8 cellular contexts compared by ENCODE assay signal in genomic region chr1:144551543-144552424, GRCh38. TPM values are rescaled to one million over a fixed set of nuclear protein-coding genes. Genes with fewer than 3 reads are reported as not detected.
A peak's percentile ranks its signal among the peaks of the same experiment; 100 is the strongest.
DNase-seq lines count a peak whose midpoint lies in the region; ATAC-seq, FAIRE-seq and TF ChIP-seq lines count a peak whose summit lies in the region.

No MANE protein-coding gene starts in this region.

- H3K4me2 ChIP-seq in H1 (ENCODE audit: insufficient read depth in 1 of 2, low read depth in 2 of 2, low read length in 2 of 2) (peak overlapping the region; percentile 80 to 88), mesenchymal stem cell (ENCODE audit: low read length, poor library complexity, severe bottlenecking) (peak overlapping the region; percentile 48)

- H3K18ac ChIP-seq in H1 (ENCODE audit: extremely low read depth, low read length) (peak overlapping the region; percentile 93), mesenchymal stem cell (ENCODE audit: low read depth in 1 of 2, low read length in 2 of 2) (peak overlapping the region; percentile 79 to 87)

- POLR2A ChIA-PET in H1 (lab: Charles Lee; ENCODE audit: partially characterized antibody): interaction anchor here (0.6 to 2.2 kb wide), 5 partner anchors 19 to 914 kb away, joined by 3 to 18 read pairs (median 6); no protein-coding TSS in a partner anchor

- TF ChIP-seq EP300 in H1 (IDR thresholded peaks at IDR 0.05; ENCODE audit: borderline replicate concordance in 1 of 2, low read depth in 2 of 2, low read length in 2 of 2): peak in 1 of 2 experiments; percentile 67; a peak in 1 of 3 replicates

- H2BK120ac ChIP-seq in H1 (replicated peaks; ENCODE audit: low read depth, low read length) (peak overlapping the region; percentile 92), mesenchymal stem cell (ENCODE audit: low read depth, low read length) (peak overlapping the region; percentile 42)

- DNase-seq in GM12891 (ENCODE audit: insufficient read length, low spot score) (peak; percentile 32), NCI-H526 treated with DMSO at 0.1 percent for 48 hours (lab: John Stamatoyannopoulos, UW) (peak; percentile 99), H1 (ENCODE audit: low read depth in 1 of 2, low spot score in 2 of 2) (peak; percentile 88), mesenchymal stem cell (peak; percentile 96), OCI-M2 (lab: John Stamatoyannopoulos, UW; ENCODE audit: unreplicated experiment) (no peak)
- peak; percentile 49 for DNase-seq in activated CD8-positive, alpha-beta memory T cell treated with anti-CD3 and anti-CD28 coated beads, Interleukin-2, amount 50 U/mL, for 1 hour (ENCODE audit: extremely low read depth)
- DNase-seq in stimulated activated CD8-positive, alpha-beta memory T cell treated with anti-CD3 and anti-CD28 coated beads, Interleukin-12 subunit alpha, Interleukin-12 subunit beta, amount 100 ng/mL, for 4 hours (ENCODE audit: low read depth): peak; percentile 50

- H3K23ac ChIP-seq in H1 (ENCODE audit: insufficient read length) (no peak overlapping the region), mesenchymal stem cell (ENCODE audit: low read length in 2 of 2) (no peak overlapping the region)

- peak overlapping the region; percentile 91 for H4K5ac ChIP-seq in H1 (ENCODE audit: insufficient read length, low read depth, low read length)

- 1% methylated on average over 44 of the region's 48 CpGs; no CpG with 5 or more reads in 1 of the 2 experiments for WGBS in H1 (ENCODE audit: extremely low coverage in 1 of 2, insufficient coverage in 1 of 2, insufficient read length in 1 of 2, insufficient replicate concordance in 2 of 2, low coverage in 1 of 2, low lambda C conversion rate in 2 of 2, missing lambda C conversion rate in 1 of 2), 2 experiments
- WGBS in mesenchymal stem cell: under 1% methylated on average over 45 of the region's 48 CpGs

- peak overlapping the region; percentile 100 for H3K27ac ChIP-seq in H1 (ENCODE audit: low read depth, low read length)
- peak overlapping the region; percentile 89 for H3K27ac ChIP-seq in mesenchymal stem cell (ENCODE audit: low read length, poor library complexity, severe bottlenecking)

- H3K79me2 ChIP-seq in H1 (ENCODE audit: control insufficient read depth in 1 of 2, insufficient read depth in 2 of 2, low read length in 2 of 2): no peaks in the 10 kb centered on the region

- ATAC-seq in HG02852 (IDR thresholded peaks at IDR 0.05; ENCODE audit: unreplicated experiment): peak; percentile 78

- no peak for TF ChIP-seq CTCF in H1 (IDR thresholded peaks at IDR 0.05; ENCODE audit: control extremely low read depth in 1 of 3, insufficient read depth in 1 of 3, low read depth in 1 of 3, low read length in 3 of 3)

- H4K20me1 ChIP-seq in H1 (replicated peaks in 1 of 2; ENCODE audit: control insufficient read depth in 1 of 2, insufficient read depth in 2 of 2, low read length in 2 of 2): no peaks in the 10 kb centered on the region

- peak overlapping the region; percentile 98 for H4K91ac ChIP-seq in H1 (replicated peaks; ENCODE audit: insufficient read length, low read length)
- H4K91ac ChIP-seq in mesenchymal stem cell (ENCODE audit: low read length): peak overlapping the region; percentile 97

- no peaks in the 10 kb centered on the region for H3K9me3 ChIP-seq in H1 (ENCODE audit: insufficient read depth in 2 of 2, low read depth in 1 of 2, low read length in 1 of 2)
- H3K9me3 ChIP-seq in mesenchymal stem cell (ENCODE audit: control insufficient read depth, low read length): no peaks in the 10 kb centered on the region

- FAIRE-seq in GM12891 (lab: Jason Lieb, UNC) (no peak), H1 (lab: Jason Lieb, UNC) (no peak)

- no peak overlapping the region for H2BK15ac ChIP-seq in H1 (ENCODE audit: low read length)
- H2BK15ac ChIP-seq in mesenchymal stem cell (ENCODE audit: low read depth, poor library complexity, severe bottlenecking): peak overlapping the region; percentile 48

- TF ChIP-seq RAD21 in H1 (IDR thresholded peaks at IDR 0.05 in 1 of 2, conservative IDR thresholded peaks at IDR 0.05 in 1 of 2; ENCODE audit: low read depth in 2 of 2, low read length in 2 of 2): 0 out of 4 replicates have a peak, but pooled peaks of 1 of the 2 experiments have one; percentile 2

- no peak overlapping the region for H3K14ac ChIP-seq in H1 (ENCODE audit: insufficient read length)
- H3K14ac ChIP-seq in mesenchymal stem cell (ENCODE audit: low read length in 2 of 2): no peak overlapping the region

- peak overlapping the region; percentile 93; the same call in 1 of the 2 replicates for H4K8ac ChIP-seq in H1 (ENCODE audit: extremely low read depth, insufficient read depth, low read length)
- peak overlapping the region; percentile 95 for H4K8ac ChIP-seq in mesenchymal stem cell (ENCODE audit: low read length)

- H3K4me3 ChIP-seq in H1 (ENCODE audit: extremely low read depth in 1 of 4, insufficient read depth in 2 of 4, low read depth in 3 of 4, low read length in 4 of 4): peak overlapping the region; percentile 46 to 61 (median 52)
- H3K4me3 ChIP-seq in mesenchymal stem cell (ENCODE audit: insufficient read depth in 1 of 2, low read depth in 1 of 2, low read length in 2 of 2): peak overlapping the region; percentile 45 to 83

- H3K4ac ChIP-seq in H1 (replicated peaks; ENCODE audit: insufficient read length, low read depth, low read length): peak overlapping the region; percentile 57
- H3K4ac ChIP-seq in mesenchymal stem cell (ENCODE audit: low read depth in 1 of 2, low read length in 2 of 2): peak overlapping the region in 1 of 2 experiments; percentile 58

- H2BK20ac ChIP-seq in H1 (ENCODE audit: low read length): peak overlapping the region; percentile 34; the same call in 1 of the 2 replicates

- H3K4me1 ChIP-seq in H1 (replicated peaks in 1 of 4; ENCODE audit: control insufficient read depth in 3 of 4, insufficient read depth in 4 of 4, low read length in 3 of 4) (no peaks in the 10 kb centered on the region; a peak in 1 of 7 replicates), mesenchymal stem cell (ENCODE audit: control insufficient read depth, insufficient read depth, low read depth, low read length) (peaks cover 2% of the 10 kb centered on the region)

- CTCF ChIA-PET in H1 (lab: Charles Lee; ENCODE audit: partially characterized antibody): no interaction called here

- H3K36me3 ChIP-seq in H1 (ENCODE audit: control insufficient read depth in 2 of 4, insufficient read depth in 4 of 4, low read length in 3 of 4) (no peaks in the 10 kb centered on the region), mesenchymal stem cell (ENCODE audit: control insufficient read depth in 1 of 2, insufficient read depth in 2 of 2, low read depth in 1 of 2, low read length in 2 of 2) (no peaks in the 10 kb centered on the region)

- TF ChIP-seq POLR2A in GM12891 (IDR thresholded peaks at IDR 0.05; ENCODE audit: low read depth, low read length): peak; percentile 99
- peak; percentile 98 to 100 for TF ChIP-seq POLR2A in H1 (IDR thresholded peaks at IDR 0.05; ENCODE audit: control extremely low read depth in 1 of 2, low read depth in 2 of 2, low read length in 2 of 2)

- no peaks in the 10 kb centered on the region; a peak in 1 of 7 replicates for H3K27me3 ChIP-seq in H1 (replicated peaks in 1 of 4; ENCODE audit: control insufficient read depth in 3 of 4, extremely low read depth in 1 of 4, insufficient read depth in 3 of 4, low read length in 3 of 4)
- no peaks in the 10 kb centered on the region for H3K27me3 ChIP-seq in mesenchymal stem cell (ENCODE audit: control insufficient read depth in 1 of 2, insufficient read depth in 1 of 2, low read length in 2 of 2)

- H3K23me2 ChIP-seq in H1 (ENCODE audit: low read depth, low read length): peaks cover 12% of the 10 kb centered on the region; the same call in 1 of the 2 replicates

- H2BK12ac ChIP-seq in H1 (ENCODE audit: low read depth, low read length): peak overlapping the region; percentile 19; the same call in 1 of the 2 replicates
- no peak overlapping the region for H2BK12ac ChIP-seq in mesenchymal stem cell (ENCODE audit: low read length in 2 of 2)

- H2AK5ac ChIP-seq in H1 (ENCODE audit: low read depth, low read length): no peak overlapping the region
- no peak overlapping the region for H2AK5ac ChIP-seq in mesenchymal stem cell (ENCODE audit: low read length, severe bottlenecking)

- peak overlapping the region; percentile 97 for H3K56ac ChIP-seq in H1 (replicated peaks; ENCODE audit: insufficient read length, low read depth, low read length)

- no peak overlapping the region for H2AFZ ChIP-seq in H1 (ENCODE audit: low read length)
- no peak overlapping the region for H2AFZ ChIP-seq in mesenchymal stem cell (ENCODE audit: low read depth, low read length)

- H3K79me1 ChIP-seq in H1 (ENCODE audit: low read depth, low read length) (no peaks in the 10 kb centered on the region), mesenchymal stem cell (replicated peaks; ENCODE audit: low read length, poor library complexity, severe bottlenecking) (no peaks in the 10 kb centered on the region)

- H3K9ac ChIP-seq in H1 (replicated peaks in 1 of 4; ENCODE audit: extremely low read depth in 1 of 4, low read depth in 3 of 4, low read length in 3 of 4) (peak overlapping the region; percentile 70 to 99 (median 92)), mesenchymal stem cell (ENCODE audit: low read length) (peak overlapping the region; percentile 94)

- H2BK5ac ChIP-seq in H1 (ENCODE audit: low read depth, low read length) (peak overlapping the region; percentile 100), mesenchymal stem cell (ENCODE audit: low read depth, low read length, poor library complexity, severe bottlenecking) (peak overlapping the region; percentile 98)

TF ChIP-seq in GM12891, 5 proteins besides CTCF, POLR2A, EP300 and RAD21 (continues in another document):
- TF ChIP-seq TAF1 (IDR thresholded peaks at IDR 0.05; ENCODE audit: low read depth, low read length) (peak; percentile 70; the same call in 1 of the 2 replicates), POU2F2 (IDR thresholded peaks at IDR 0.05; ENCODE audit: low read depth, low read length) (peak; percentile 94), SPI1 (IDR thresholded peaks at IDR 0.05; ENCODE audit: low read depth, low read length) (peak; percentile 92)

TF ChIP-seq in H1, 55 proteins besides CTCF, POLR2A, EP300 and RAD21 (continues in another document):
- TF ChIP-seq CREB1 (IDR thresholded peaks at IDR 0.05): peak; percentile 91

RNA-seq across cellular contexts. Expression of gene PPIAL4F, which starts 40.9 kb away (rescaled TPM):
- not detected for polyA plus RNA-seq in GM12891 (2012; ENCODE audit: low read depth, missing spikeins)
- not detected in 2 replicates for total RNA-seq in H1 (2021; fragmentation: NEBNext Ultra II Directional; extraction: Animal tissue kit (Norgen Biotek cat#: 25700))
- not detected in 2 replicates for polyA plus RNA-seq in H1 (2011; rRNA removed)
- polyA plus RNA-seq in H1 (2011; cell fraction: cytosol; rRNA removed): not detected
- polyA plus RNA-seq in H1 (2011; cell fraction: nucleus; rRNA removed): not detected
- not detected in 4 replicates for polyA plus RNA-seq in H1 (2012, experiment 1 of 2)
- polyA plus RNA-seq in H1 (2012, experiment 2 of 2): not detected
- not detected for polyA plus RNA-seq in H1 (2013, experiment 1 of 2)
- polyA plus RNA-seq in H1 (2013, experiment 2 of 2): not detected
- polyA minus RNA-seq in H1 (2011; rRNA and poly(A)+ RNA removed): not detected in 2 replicates
- polyA minus RNA-seq in H1 (2011; cell fraction: cytosol; rRNA and poly(A)+ RNA removed): not detected
- polyA minus RNA-seq in H1 (2011; cell fraction: nucleus; rRNA and poly(A)+ RNA removed): not detected
- not detected for polyA plus RNA-seq in mesenchymal stem cell (2013, experiment 1 of 2)
- polyA plus RNA-seq in mesenchymal stem cell (2013, experiment 2 of 2): not detected
